ENCODE assay signal across 9 cellular contexts in the genomic region with DNA sequence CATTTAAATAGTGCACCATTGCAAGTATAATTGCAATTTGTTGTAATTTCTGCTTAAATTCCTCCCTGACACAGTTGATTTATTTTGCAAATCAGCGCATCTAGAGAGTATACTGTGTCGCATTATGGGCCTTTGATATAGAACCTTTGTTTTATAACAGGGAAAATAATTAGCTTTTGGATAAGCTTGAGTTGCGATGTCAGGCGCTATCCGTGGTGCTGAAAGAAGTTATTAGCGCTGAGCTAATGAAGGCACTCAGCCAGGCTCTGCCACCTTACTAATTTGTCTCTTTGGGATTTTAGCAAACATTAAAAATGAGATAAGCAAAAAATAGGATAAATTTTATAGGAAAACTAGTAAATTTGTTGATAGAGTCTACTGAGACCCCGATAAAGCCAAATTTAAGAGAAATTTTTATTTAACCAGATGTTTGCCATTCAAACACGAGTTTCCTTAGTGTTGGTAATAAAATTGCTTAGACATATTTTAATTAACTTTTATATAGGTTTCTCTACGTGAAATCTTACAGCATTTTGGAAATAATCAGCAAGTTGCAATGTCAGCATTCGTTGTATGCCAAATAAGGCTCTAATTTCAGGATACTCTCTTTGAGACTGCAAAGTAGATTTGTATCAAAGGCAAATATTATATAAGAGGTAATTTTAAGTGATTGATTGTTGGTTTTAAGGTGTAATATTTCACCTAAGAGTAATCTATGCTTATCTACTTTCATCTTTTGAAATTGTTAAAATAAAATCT.
DNase-seq lines count a peak whose midpoint lies in the region; ATAC-seq and TF ChIP-seq lines count a peak whose summit lies in the region.
"Had no signal": no experiment of that assay in that cellular context is flagged by ENCODE, and none has a peak within 500 bp of the region (broad histone marks: within the 10 kb centered on the region; RNA-seq: fewer than 3 reads in every experiment).

No MANE protein-coding gene starts in this region.

- H3K27ac Mint-ChIP-seq in stimulated activated naive CD8-positive, alpha-beta T cell treated with anti-CD3 and anti-CD28 coated beads, Interleukin-15, amount 100 ng/mL, for 72 hours, result no peak overlapping the region
- no peak overlapping the region for H3K27ac Mint-ChIP-seq in HFFc6

- no peak overlapping the region for H3K4me2 ChIP-seq in SK-N-SH

- H3F3A ChIP-seq in SK-N-SH (replicated peaks; ENCODE audit: insufficient read depth), result no peaks in the 10 kb centered on the region

- H3K9me2 ChIP-seq in SK-N-SH, result no peaks in the 10 kb centered on the region

- peaks cover 14 to 17% of the 10 kb centered on the region in 2 donors for H3K9me3 Mint-ChIP-seq in stimulated activated naive CD8-positive, alpha-beta T cell treated with anti-CD3 and anti-CD28 coated beads, Interleukin-15, amount 100 ng/mL, for 72 hours
- peaks cover 10% of the 10 kb centered on the region; the same call in 1 of the 2 replicates for H3K9me3 Mint-ChIP-seq in HFFc6

- H4K20me1 ChIP-seq in SK-N-SH (ENCODE audit: insufficient read depth), result no peaks in the 10 kb centered on the region

- no peaks in the 10 kb centered on the region for H3K36me3 ChIP-seq in SK-N-SH (replicated peaks in 1 of 2; ENCODE audit: control insufficient read depth in 1 of 2, insufficient read depth in 2 of 2, low read length in 1 of 2)

- TF ChIP-seq EP300 in SK-N-SH (IDR thresholded peaks at IDR 0.05; ENCODE audit: borderline replicate concordance in 1 of 2, low read depth in 1 of 2, low read length in 1 of 2), result no peak

- H3K9me3 ChIP-seq in SK-N-SH, result peaks cover 3% of the 10 kb centered on the region; the same call in 1 of the 2 replicates

- H2AFZ ChIP-seq in SK-N-SH (ENCODE audit: low read depth), result no peak overlapping the region

- CTCF ChIA-PET in SK-N-SH (lab: Yijun Ruan, JAX), result interaction anchor here (1.9 kb wide), 1 partner anchor 9 kb away, joined by 4 read pairs; no protein-coding TSS in a partner anchor

- no peak for TF ChIP-seq CTCF in SK-N-SH (IDR thresholded peaks at IDR 0.05)
- TF ChIP-seq CTCF in HFFc6 (IDR thresholded peaks at IDR 0.05), result no peak

- no peaks in the 10 kb centered on the region for H3K27me3 Mint-ChIP-seq in stimulated activated naive CD8-positive, alpha-beta T cell treated with anti-CD3 and anti-CD28 coated beads, Interleukin-15, amount 100 ng/mL, for 72 hours
- no peaks in the 10 kb centered on the region for H3K27me3 Mint-ChIP-seq in HFFc6 (ENCODE audit: insufficient read depth)

- 51% methylated on average over 10 of the region's 10 CpGs for WGBS in SK-N-SH (ENCODE audit: low lambda C conversion rate)

- TF ChIP-seq RAD21 in SK-N-SH (IDR thresholded peaks at IDR 0.05; ENCODE audit: low read length), result no peak

- DNase-seq in stimulated activated naive CD8-positive, alpha-beta T cell treated with anti-CD3 and anti-CD28 coated beads, Interleukin-15, Interleukin-2, amounts not matched to agents 100 U/mL and 50 U/mL, for 24 hours, result peak; percentile 4
- no peak for DNase-seq in stimulated activated naive CD8-positive, alpha-beta T cell treated with anti-CD3 and anti-CD28 coated beads, Interleukin-15, amount 100 ng/mL, for 72 hours
- DNase-seq in SK-N-SH (no peak), glomerular visceral epithelial cell (ENCODE audit: extremely low spot score) (peak; percentile 2), SIG-M5 (lab: John Stamatoyannopoulos, UW) (no peak), HFFc6 (no peak)
- DNase-seq: DMS79 treated with DMSO at 0.1 percent for 48 hours had no signal

- H3K9ac ChIP-seq in SK-N-SH, result no peak overlapping the region

- ATAC-seq in stimulated activated naive CD8-positive, alpha-beta T cell treated with anti-CD3 and anti-CD28 coated beads, Interleukin-15, Interleukin-2, amounts not matched to agents 100 U/mL and 50 U/mL, for 24 hours, result no peak
- ATAC-seq in stimulated activated naive CD8-positive, alpha-beta T cell treated with anti-CD3 and anti-CD28 coated beads, Interleukin-15, amount 100 ng/mL, for 72 hours, result no peak
- ATAC-seq in HG03196 (IDR thresholded peaks at IDR 0.05; ENCODE audit: unreplicated experiment) (no peak), HG03175 (IDR thresholded peaks at IDR 0.05; ENCODE audit: unreplicated experiment) (no peak)

- POLR2A ChIA-PET in SK-N-SH (lab: Yijun Ruan, JAX), result no interaction called here

- no peaks in the 10 kb centered on the region; a peak in 1 of 4 replicates for H3K4me1 ChIP-seq in SK-N-SH (ENCODE audit: control insufficient read depth in 1 of 2, insufficient read depth in 2 of 2, low read depth in 1 of 2, low read length in 1 of 2)

- H3K4me1 Mint-ChIP-seq in stimulated activated naive CD8-positive, alpha-beta T cell treated with anti-CD3 and anti-CD28 coated beads, Interleukin-15, amount 100 ng/mL, for 72 hours, result no peaks in the 10 kb centered on the region
- no peaks in the 10 kb centered on the region for H3K4me1 Mint-ChIP-seq in HFFc6 (ENCODE audit: low read depth)

- H3K4me3 Mint-ChIP-seq in stimulated activated naive CD8-positive, alpha-beta T cell treated with anti-CD3 and anti-CD28 coated beads, Interleukin-15, amount 100 ng/mL, for 72 hours, result no peak overlapping the region
- H3K4me3 Mint-ChIP-seq in HFFc6, result no peak overlapping the region

- H3K4me3 ChIP-seq in SK-N-SH (ENCODE audit: low read depth in 2 of 2, low read length in 1 of 2), result no peak overlapping the region

- H3K27ac ChIP-seq in SK-N-SH (ENCODE audit: low read depth in 2 of 2, low read length in 1 of 2), result no peak overlapping the region

- H3K36me3 Mint-ChIP-seq in HFFc6 (ENCODE audit: low read depth), result no peaks in the 10 kb centered on the region

- H3K79me2 ChIP-seq in SK-N-SH (ENCODE audit: insufficient read depth), result no peaks in the 10 kb centered on the region

- H3K27me3 ChIP-seq in SK-N-SH (ENCODE audit: insufficient read depth), result no peaks in the 10 kb centered on the region

TF ChIP-seq in SK-N-SH, 30 proteins besides CTCF, POLR2A, EP300 and RAD21:
- TF ChIP-seq, protein P1, sequence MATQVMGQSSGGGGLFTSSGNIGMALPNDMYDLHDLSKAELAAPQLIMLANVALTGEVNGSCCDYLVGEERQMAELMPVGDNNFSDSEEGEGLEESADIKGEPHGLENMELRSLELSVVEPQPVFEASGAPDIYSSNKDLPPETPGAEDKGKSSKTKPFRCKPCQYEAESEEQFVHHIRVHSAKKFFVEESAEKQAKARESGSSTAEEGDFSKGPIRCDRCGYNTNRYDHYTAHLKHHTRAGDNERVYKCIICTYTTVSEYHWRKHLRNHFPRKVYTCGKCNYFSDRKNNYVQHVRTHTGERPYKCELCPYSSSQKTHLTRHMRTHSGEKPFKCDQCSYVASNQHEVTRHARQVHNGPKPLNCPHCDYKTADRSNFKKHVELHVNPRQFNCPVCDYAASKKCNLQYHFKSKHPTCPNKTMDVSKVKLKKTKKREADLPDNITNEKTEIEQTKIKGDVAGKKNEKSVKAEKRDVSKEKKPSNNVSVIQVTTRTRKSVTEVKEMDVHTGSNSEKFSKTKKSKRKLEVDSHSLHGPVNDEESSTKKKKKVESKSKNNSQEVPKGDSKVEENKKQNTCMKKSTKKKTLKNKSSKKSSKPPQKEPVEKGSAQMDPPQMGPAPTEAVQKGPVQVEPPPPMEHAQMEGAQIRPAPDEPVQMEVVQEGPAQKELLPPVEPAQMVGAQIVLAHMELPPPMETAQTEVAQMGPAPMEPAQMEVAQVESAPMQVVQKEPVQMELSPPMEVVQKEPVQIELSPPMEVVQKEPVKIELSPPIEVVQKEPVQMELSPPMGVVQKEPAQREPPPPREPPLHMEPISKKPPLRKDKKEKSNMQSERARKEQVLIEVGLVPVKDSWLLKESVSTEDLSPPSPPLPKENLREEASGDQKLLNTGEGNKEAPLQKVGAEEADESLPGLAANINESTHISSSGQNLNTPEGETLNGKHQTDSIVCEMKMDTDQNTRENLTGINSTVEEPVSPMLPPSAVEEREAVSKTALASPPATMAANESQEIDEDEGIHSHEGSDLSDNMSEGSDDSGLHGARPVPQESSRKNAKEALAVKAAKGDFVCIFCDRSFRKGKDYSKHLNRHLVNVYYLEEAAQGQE (IDR thresholded peaks at IDR 0.05; ENCODE audit: low read depth, low read length), result peak; percentile 90
- TF ChIP-seq, protein P2, sequence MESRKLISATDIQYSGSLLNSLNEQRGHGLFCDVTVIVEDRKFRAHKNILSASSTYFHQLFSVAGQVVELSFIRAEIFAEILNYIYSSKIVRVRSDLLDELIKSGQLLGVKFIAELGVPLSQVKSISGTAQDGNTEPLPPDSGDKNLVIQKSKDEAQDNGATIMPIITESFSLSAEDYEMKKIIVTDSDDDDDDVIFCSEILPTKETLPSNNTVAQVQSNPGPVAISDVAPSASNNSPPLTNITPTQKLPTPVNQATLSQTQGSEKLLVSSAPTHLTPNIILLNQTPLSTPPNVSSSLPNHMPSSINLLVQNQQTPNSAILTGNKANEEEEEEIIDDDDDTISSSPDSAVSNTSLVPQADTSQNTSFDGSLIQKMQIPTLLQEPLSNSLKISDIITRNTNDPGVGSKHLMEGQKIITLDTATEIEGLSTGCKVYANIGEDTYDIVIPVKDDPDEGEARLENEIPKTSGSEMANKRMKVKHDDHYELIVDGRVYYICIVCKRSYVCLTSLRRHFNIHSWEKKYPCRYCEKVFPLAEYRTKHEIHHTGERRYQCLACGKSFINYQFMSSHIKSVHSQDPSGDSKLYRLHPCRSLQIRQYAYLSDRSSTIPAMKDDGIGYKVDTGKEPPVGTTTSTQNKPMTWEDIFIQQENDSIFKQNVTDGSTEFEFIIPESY (IDR thresholded peaks at IDR 0.05; ENCODE audit: borderline replicate concordance, low read depth), result no peak

Comparison
In these comparisons a context has a peak if more than half of its experiments do, and no peak if none do; other contexts are left out.
1. DNase-seq: peak in stimulated activated naive CD8-positive, alpha-beta T cell treated with anti-CD3 and anti-CD28 coated beads, Interleukin-15, Interleukin-2, amounts not matched to agents 100 U/mL and 50 U/mL, for 24 hours (single experiment) and glomerular visceral epithelial cell (single experiment); none in stimulated activated naive CD8-positive, alpha-beta T cell treated with anti-CD3 and anti-CD28 coated beads, Interleukin-15, amount 100 ng/mL, for 72 hours (0 of 2), SK-N-SH (single experiment), SIG-M5 (single experiment) and HFFc6 (single experiment).